In genomic region chr4:40763228-40763716, GRCh38 we compare ENCODE assay signal across 8 cellular contexts. TPM values are rescaled to one million over a fixed set of nuclear protein-coding genes. Genes with fewer than 3 reads are reported as not detected.
DNase-seq lines count a peak whose midpoint lies in the region; ATAC-seq lines count a peak whose summit lies in the region.

No MANE protein-coding gene starts in this region.

- peak; percentile 100 for ATAC-seq in GM19043 (IDR thresholded peaks at IDR 0.05; ENCODE audit: low read depth, unreplicated experiment)
- peak; percentile 96 for ATAC-seq in HG03103 (IDR thresholded peaks at IDR 0.05; ENCODE audit: low read depth, unreplicated experiment)

- H3K27ac ChIP-seq in CD8-positive, alpha-beta memory T cell (ENCODE audit: low read depth, low read length) = no peak overlapping the region

- no peak overlapping the region for H3K4me3 ChIP-seq in CD8-positive, alpha-beta memory T cell (ENCODE audit: low read length)

- H3K36me3 ChIP-seq in CD8-positive, alpha-beta memory T cell (ENCODE audit: insufficient read depth, low read length) = no peaks in the 10 kb centered on the region

- H3K4me1 Mint-ChIP-seq in activated CD4-positive, alpha-beta memory T cell treated with anti-CD3 and anti-CD28 coated beads for 36 hours (ENCODE audit: low read depth) = peaks cover 11% of the 10 kb centered on the region
- peaks cover 0 to 9% (median 9%) of the 10 kb centered on the region in 3 donors for H3K4me1 Mint-ChIP-seq in CD8-positive, alpha-beta memory T cell

- CTCF ChIA-PET in activated CD4-positive, alpha-beta memory T cell treated with anti-CD3 and anti-CD28 coated beads for 36 hours (lab: Charles Lee) = no interaction called here
- CTCF ChIA-PET in CD8-positive, alpha-beta memory T cell (lab: Charles Lee) = no interaction called here

- H3K27ac Mint-ChIP-seq in activated CD4-positive, alpha-beta memory T cell treated with anti-CD3 and anti-CD28 coated beads for 36 hours = peak overlapping the region; percentile 16
- no peak overlapping the region for H3K27ac Mint-ChIP-seq in CD8-positive, alpha-beta memory T cell

- POLR2A ChIA-PET in activated CD4-positive, alpha-beta memory T cell treated with anti-CD3 and anti-CD28 coated beads for 36 hours (lab: Charles Lee) = no interaction called here
- POLR2A ChIA-PET in CD8-positive, alpha-beta memory T cell (lab: Charles Lee) = no interaction called here

- no peaks in the 10 kb centered on the region for H3K9me3 Mint-ChIP-seq in activated CD4-positive, alpha-beta memory T cell treated with anti-CD3 and anti-CD28 coated beads for 36 hours
- no peaks in the 10 kb centered on the region for H3K9me3 Mint-ChIP-seq in CD8-positive, alpha-beta memory T cell

- no peaks in the 10 kb centered on the region for H3K27me3 ChIP-seq in CD8-positive, alpha-beta memory T cell (ENCODE audit: insufficient read depth, low read length, poor library complexity, severe bottlenecking)

- peak; percentile 23 for DNase-seq in ACHN
- DNase-seq in activated CD4-positive, alpha-beta memory T cell treated with anti-CD3 and anti-CD28 coated beads for 36 hours = peak; percentile 76
- DNase-seq in stimulated activated CD4-positive, alpha-beta T cell treated with anti-CD3 and anti-CD28 coated beads, Interleukin-2, amount 100 ng/mL, for 48 hours = peak; percentile 21 to 24
- no peak for DNase-seq in NCI-H1694 (lab: John Stamatoyannopoulos, UW)
- no peak for DNase-seq in CD8-positive, alpha-beta memory T cell
- no peak for DNase-seq in DMS 273 treated with DMSO at 0.1 percent for 48 hours (lab: John Stamatoyannopoulos, UW)

- peaks cover 4% of the 10 kb centered on the region for H3K27me3 Mint-ChIP-seq in activated CD4-positive, alpha-beta memory T cell treated with anti-CD3 and anti-CD28 coated beads for 36 hours
- peaks cover 0 to 1% of the 10 kb centered on the region in 2 donors for H3K27me3 Mint-ChIP-seq in CD8-positive, alpha-beta memory T cell

- in situ Hi-C loops in ACHN (cut with HindIII; ENCODE audit: low pct_ligation_motif_present, low pct_unique_long_range_greater_than_20kb, low sequenced_read_pairs) = no loop called here

- no peaks in the 10 kb centered on the region for H3K36me3 Mint-ChIP-seq in activated CD4-positive, alpha-beta memory T cell treated with anti-CD3 and anti-CD28 coated beads for 36 hours
- H3K36me3 Mint-ChIP-seq in CD8-positive, alpha-beta memory T cell = no peaks in the 10 kb centered on the region

- H3K4me1 ChIP-seq in CD8-positive, alpha-beta memory T cell (ENCODE audit: insufficient read depth, low read length) = no peaks in the 10 kb centered on the region

- H3K4me3 Mint-ChIP-seq in activated CD4-positive, alpha-beta memory T cell treated with anti-CD3 and anti-CD28 coated beads for 36 hours = no peak overlapping the region
- H3K4me3 Mint-ChIP-seq in CD8-positive, alpha-beta memory T cell = peak overlapping the region in 1 of 7 donors; percentile 21

- no peaks in the 10 kb centered on the region for H3K9me3 ChIP-seq in CD8-positive, alpha-beta memory T cell (ENCODE audit: low read length)

- intact Hi-C loops in activated CD4-positive, alpha-beta memory T cell treated with anti-CD3 and anti-CD28 coated beads for 36 hours (cut with micrococcal nuclease) = loop anchor here (1.0 to 10.0 kb wide), 7 partner anchors 41 to 452 kb away; partner anchors contain the start of gene APBB2

RNA-seq across cellular contexts. Expression of gene NSUN7, which starts 13.5 kb away (rescaled TPM):
- under 1 TPM; 0.07 to 0.10 TPM for total RNA-seq in activated CD4-positive, alpha-beta memory T cell treated with anti-CD3 and anti-CD28 coated beads for 36 hours
- total RNA-seq in CD8-positive, alpha-beta memory T cell = not detected
- polyA plus RNA-seq in CD8-positive, alpha-beta memory T cell = not detected

Comparison
In these comparisons a context has a peak if more than half of its experiments do, and no peak if none do; other contexts are left out.
1. DNase-seq: peak in ACHN (single experiment), activated CD4-positive, alpha-beta memory T cell treated with anti-CD3 and anti-CD28 coated beads for 36 hours (single experiment) and stimulated activated CD4-positive, alpha-beta T cell treated with anti-CD3 and anti-CD28 coated beads, Interleukin-2, amount 100 ng/mL, for 48 hours (2 of 2); none in NCI-H1694 (single experiment), CD8-positive, alpha-beta memory T cell (0 of 5) and DMS 273 treated with DMSO at 0.1 percent for 48 hours (single experiment).